ENCODE assay signal across 1 cellular context in genomic region chr6:131366223-131366622, GRCh38.
A peak's percentile ranks its signal among the peaks of the same experiment; 100 is the strongest.
TF ChIP-seq lines count a peak whose summit lies in the region.

No MANE protein-coding gene starts in this region.

TF ChIP-seq in liver, 16 proteins besides CTCF, POLR2A, EP300 and RAD21 (continued from another document):
- TF ChIP-seq REST (IDR thresholded peaks at IDR 0.05) (no peak), YY1 (IDR thresholded peaks at IDR 0.05) (peak; percentile 32), FOXA2 (IDR thresholded peaks at IDR 0.05) (peak; percentile 82), GABPA (IDR thresholded peaks at IDR 0.05 in 1 of 2, conservative IDR thresholded peaks at IDR 0.05 in 1 of 2) (no peak), HNF4A (conservative IDR thresholded peaks at IDR 0.05) (peak; percentile 19 to 57)
TF ChIP-seq in liver: peak in this region for 6.
